ENCODE assay signal across 17 cellular contexts in the genomic region with DNA sequence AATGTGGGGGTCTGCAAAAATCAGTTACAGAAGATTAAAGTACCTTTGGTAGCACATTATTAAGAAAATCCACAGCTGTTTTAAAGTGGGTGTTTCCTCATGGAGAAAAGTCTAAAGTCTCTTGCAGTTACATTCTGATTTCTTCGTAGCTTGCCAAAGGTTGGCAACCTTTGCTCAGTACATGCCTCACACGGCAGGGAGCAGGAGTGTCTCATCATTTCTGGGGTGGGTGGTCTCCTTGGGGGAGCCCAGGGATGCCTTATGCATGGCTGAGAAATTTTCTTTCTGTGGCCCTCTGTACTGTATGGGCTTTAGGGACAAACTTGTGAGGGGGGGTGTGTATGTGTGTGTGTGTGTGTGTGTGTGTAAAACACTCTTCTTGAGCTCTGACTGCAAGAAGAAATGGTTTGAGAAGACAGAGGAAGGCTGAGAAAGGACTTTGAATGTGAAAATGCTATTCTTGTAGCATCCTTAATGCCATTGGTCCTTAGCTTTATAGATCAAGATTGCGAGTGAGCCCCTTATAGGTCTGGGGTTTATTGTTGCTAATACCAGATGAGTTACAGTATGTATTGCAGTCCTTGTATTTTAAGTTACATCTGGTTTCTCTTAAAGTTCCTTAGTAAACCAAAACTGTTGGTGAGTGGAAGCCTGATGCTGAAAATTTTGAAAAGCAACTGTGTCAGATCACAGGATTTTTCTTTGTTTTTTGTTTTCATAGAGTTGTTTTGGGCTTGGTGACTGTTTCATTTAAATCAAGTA.
DNase-seq lines count a peak whose midpoint lies in the region; ATAC-seq and FAIRE-seq lines count a peak whose summit lies in the region.
"Had no signal": no experiment of that assay in that cellular context is flagged by ENCODE, and none has a peak within 500 bp of the region (broad histone marks: within the 10 kb centered on the region; RNA-seq: fewer than 3 reads in every experiment).

No MANE protein-coding gene starts in this region.

- no peaks in the 10 kb centered on the region for H3K36me3 ChIP-seq in MG63
- H3K36me3 ChIP-seq: lower lobe of right lung had no signal

- peak; percentile 99 for FAIRE-seq in endometrium (lab: Jason Lieb, UNC)

- no peaks in the 10 kb centered on the region for H3K9me3 ChIP-seq in MG63
- H3K9me3 ChIP-seq: lower lobe of right lung had no signal

- peak; percentile 46 for DNase-seq in MG63
- peak; percentile 52 for DNase-seq in left lobe of liver (ENCODE audit: low spot score)
- peak; percentile 60 for DNase-seq in smooth muscle cell of the brain vasculature (ENCODE audit: low read depth, low spot score)
- DNase-seq in KBM-7: no peak
- no peak for DNase-seq in NCI-H187 (lab: John Stamatoyannopoulos, UW)
- no peak for DNase-seq in NCI-H146 treated with DMSO at 0.1 percent for 48 hours (lab: John Stamatoyannopoulos, UW; ENCODE audit: unreplicated experiment)
- DNase-seq: activated CD4-positive, alpha-beta T cell treated with anti-CD3 and anti-CD28 coated beads, Interleukin-2, amount 10 ng/mL, durations not matched to agents 24 days and 14 days; DND-41; H7; lower lobe of right lung; NCI-H1092; NCI-H2171; SIG-M5; stimulated activated naive CD4-positive, alpha-beta T cell treated with Interleukin-2 at 50 U/mL for 16 hours; T1000 had no signal

- in situ Hi-C loops in KBM-7 (cut with MboI; ENCODE audit: low pct_unique_long_range_greater_than_20kb, low sequenced_read_pairs): no loop called here

- H3K27me3 ChIP-seq in MG63: no peaks in the 10 kb centered on the region

- peak; percentile 61 for ATAC-seq in left lobe of liver
- no peak for ATAC-seq in HG03280 (IDR thresholded peaks at IDR 0.05; ENCODE audit: unreplicated experiment)

- no peak overlapping the region; the same call in 1 of the 2 replicates for H3K4me3 ChIP-seq in MG63
- H3K4me3 ChIP-seq: lower lobe of right lung had no signal

Comparison
In these comparisons a context has a peak if more than half of its experiments do, and no peak if none do; other contexts are left out.
1. DNase-seq: peak in MG63 (single experiment), left lobe of liver (single experiment) and smooth muscle cell of the brain vasculature (single experiment); none in KBM-7 (single experiment), NCI-H187 (0 of 2) and NCI-H146 treated with DMSO at 0.1 percent for 48 hours (single experiment).